In genomic region chr11:3128356-3129180, GRCh38 we compare ENCODE assay signal across 1 cellular context.
TF ChIP-seq lines count a peak whose summit lies in the region.

No MANE protein-coding gene starts in this region.

TF ChIP-seq in H1, 55 proteins besides CTCF, POLR2A, EP300 and RAD21:
- TF ChIP-seq ATF2 (IDR thresholded peaks at IDR 0.05; ENCODE audit: low read length), result no peak
- TF ChIP-seq, protein P1, sequence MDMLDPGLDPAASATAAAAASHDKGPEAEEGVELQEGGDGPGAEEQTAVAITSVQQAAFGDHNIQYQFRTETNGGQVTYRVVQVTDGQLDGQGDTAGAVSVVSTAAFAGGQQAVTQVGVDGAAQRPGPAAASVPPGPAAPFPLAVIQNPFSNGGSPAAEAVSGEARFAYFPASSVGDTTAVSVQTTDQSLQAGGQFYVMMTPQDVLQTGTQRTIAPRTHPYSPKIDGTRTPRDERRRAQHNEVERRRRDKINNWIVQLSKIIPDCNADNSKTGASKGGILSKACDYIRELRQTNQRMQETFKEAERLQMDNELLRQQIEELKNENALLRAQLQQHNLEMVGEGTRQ (IDR thresholded peaks at IDR 0.05; ENCODE audit: low read length), result no peak
- TF ChIP-seq HDAC2 (IDR thresholded peaks at IDR 0.05; ENCODE audit: borderline replicate concordance in 1 of 2, low read depth in 2 of 2, low read length in 2 of 2), result no peak
- no peak for TF ChIP-seq RNF2 (IDR thresholded peaks at IDR 0.05; ENCODE audit: borderline replicate concordance, low read depth, low read length, missing control alignments, poor library complexity, severe bottlenecking)
- no peak for TF ChIP-seq SUZ12 (IDR thresholded peaks at IDR 0.05; ENCODE audit: low read length)
- TF ChIP-seq RXRA (IDR thresholded peaks at IDR 0.05; ENCODE audit: insufficient read depth, low read depth, low read length), result no peak
- no peak for TF ChIP-seq SIRT6 (IDR thresholded peaks at IDR 0.05; ENCODE audit: low read length)
- TF ChIP-seq BCL11A (IDR thresholded peaks at IDR 0.05; ENCODE audit: low read depth in 2 of 2, low read length in 2 of 2), result no peak
- TF ChIP-seq E2F6 (IDR thresholded peaks at IDR 0.05), result no peak
- TF ChIP-seq TCF12 (IDR thresholded peaks at IDR 0.05; ENCODE audit: low read depth, low read length), result no peak
- no peak for TF ChIP-seq ZNF274 (IDR thresholded peaks at IDR 0.05; ENCODE audit: borderline replicate concordance, extremely low read depth, low read length)
- no peak for TF ChIP-seq NRF1 (IDR thresholded peaks at IDR 0.05; ENCODE audit: low read depth, low read length)
- TF ChIP-seq SP1 (IDR thresholded peaks at IDR 0.05; ENCODE audit: low read depth, low read length), result no peak
- TF ChIP-seq HDAC6 (IDR thresholded peaks at IDR 0.05; ENCODE audit: low read depth, low read length), result no peak
- no peak for TF ChIP-seq CEBPB (IDR thresholded peaks at IDR 0.05; ENCODE audit: low read depth, low read length)
- TF ChIP-seq TAF1 (IDR thresholded peaks at IDR 0.05; ENCODE audit: low read depth, low read length), result no peak
- TF ChIP-seq TAF7 (optimal IDR thresholded peaks at IDR 0.05; ENCODE audit: borderline replicate concordance, low read depth, low read length), result no peak
- no peak for TF ChIP-seq MAFK (IDR thresholded peaks at IDR 0.05; ENCODE audit: low read depth, low read length)
